In the genomic region with DNA sequence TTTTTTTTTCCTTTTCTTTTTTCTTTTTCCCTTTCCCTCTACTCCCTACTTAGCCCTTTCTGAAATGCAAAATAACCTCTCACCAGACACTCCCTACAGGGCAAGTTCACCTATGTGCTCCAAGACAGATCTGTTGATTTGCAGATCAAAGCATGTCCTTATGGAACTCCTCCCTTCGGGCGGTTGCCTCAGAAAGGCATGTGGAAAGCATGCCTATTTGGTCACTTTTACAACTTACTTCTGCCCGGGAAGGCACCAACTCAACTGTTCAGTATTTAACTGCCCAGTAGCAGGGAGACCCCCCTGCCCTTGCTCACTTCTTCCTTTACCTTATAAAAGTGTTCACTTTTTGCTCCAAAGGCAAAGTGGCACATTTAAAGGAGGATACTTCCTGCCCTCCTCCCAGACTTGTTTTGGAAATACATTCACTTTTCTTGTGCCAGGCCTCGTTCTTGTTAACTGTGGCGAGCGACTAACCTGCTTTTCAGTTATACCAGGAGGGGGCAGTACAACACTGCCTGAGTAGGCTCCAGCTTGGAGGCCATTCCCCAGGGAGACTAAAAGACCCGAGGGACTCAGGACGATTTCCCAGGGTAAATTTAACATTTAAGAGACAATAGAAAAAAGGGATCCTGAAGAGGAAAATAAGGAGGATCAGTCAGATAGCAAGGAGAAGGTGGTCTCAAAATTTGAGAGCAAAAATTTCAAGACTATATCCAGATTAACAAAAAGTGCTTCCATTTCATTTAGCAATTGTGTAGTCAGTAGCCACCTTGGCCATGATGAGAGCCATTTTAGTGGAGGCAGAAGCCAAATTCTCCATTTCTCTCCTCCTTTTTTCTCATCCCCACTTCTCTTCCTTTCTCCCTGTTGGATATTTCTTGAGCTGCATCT, we compare ENCODE assay signal across 8 cellular contexts. TPM values are rescaled to one million over a fixed set of nuclear protein-coding genes. Genes with fewer than 3 reads are reported as not detected.
DNase-seq lines count a peak whose midpoint lies in the region; ATAC-seq and FAIRE-seq lines count a peak whose summit lies in the region.

No MANE protein-coding gene starts in this region.

- H3K27me3 ChIP-seq in iPS-20b (ENCODE audit: insufficient read depth, low read length) (no peaks in the 10 kb centered on the region), small intestine (ENCODE audit: control insufficient read depth in 2 of 2, insufficient read depth in 2 of 2, low read length in 2 of 2) (no peaks in the 10 kb centered on the region)

- H3K9ac ChIP-seq in iPS-20b (ENCODE audit: low read depth, low read length): peak overlapping the region; percentile 66; the same call in 1 of the 2 replicates

- H3K36me3 ChIP-seq in iPS-20b (ENCODE audit: insufficient read depth, low read depth, low read length) (no peaks in the 10 kb centered on the region), small intestine (ENCODE audit: control insufficient read depth in 2 of 2, insufficient read depth in 2 of 2, low read length in 2 of 2) (no peaks in the 10 kb centered on the region)

- ATAC-seq in HG02610 (IDR thresholded peaks at IDR 0.05; ENCODE audit: unreplicated experiment): peak; percentile 47

- in situ Hi-C loops in T47D (cut with HindIII; ENCODE audit: low pct_unique_long_range_greater_than_20kb, low sequenced_read_pairs): no loop called here

- peaks cover 1% of the 10 kb centered on the region; the same call in 1 of the 2 replicates for H3K9me3 ChIP-seq in iPS-20b (ENCODE audit: insufficient read depth, low read depth, low read length)
- no peaks in the 10 kb centered on the region for H3K9me3 ChIP-seq in small intestine (ENCODE audit: control insufficient read depth, low read depth)

- FAIRE-seq in small intestine (lab: Jason Lieb, UNC): no peak

- 4 to 10% (median 6%) methylated on average over 8 of the region's 8 CpGs for WGBS in small intestine, 3 donors

- peak; percentile 15 for DNase-seq in DMS79 treated with DMSO at 0.1 percent for 48 hours (lab: John Stamatoyannopoulos, UW)
- no peak for DNase-seq in DMS79 (lab: John Stamatoyannopoulos, UW)
- peak; percentile 65 for DNase-seq in NCI-H1694 (lab: John Stamatoyannopoulos, UW)
- peak in 4 of 5 donors; percentile 40 to 82 (median 52) for DNase-seq in T-helper 1 cell
- peak; percentile 51 to 82 for DNase-seq in T47D (ENCODE audit: low read depth in 1 of 2, low spot score in 1 of 2)
- DNase-seq in small intestine: peak; percentile 84

- peaks cover 10% of the 10 kb centered on the region; the same call in 1 of the 2 replicates for H3K4me1 ChIP-seq in iPS-20b (ENCODE audit: insufficient read depth, low read length)
- H3K4me1 ChIP-seq in small intestine (ENCODE audit: control insufficient read depth in 2 of 2, insufficient read depth in 1 of 2, low read depth in 1 of 2, low read length in 1 of 2): no peaks in the 10 kb centered on the region

- H3K27ac ChIP-seq in iPS-20b (ENCODE audit: low read length) (no peak overlapping the region), small intestine (ENCODE audit: low read depth in 1 of 2, low read length in 1 of 2) (peak overlapping the region in 1 of 2 donors; percentile 58)

- H3K4me3 ChIP-seq in iPS-20b (ENCODE audit: low read length) (no peak overlapping the region), small intestine (ENCODE audit: low read depth in 1 of 2, low read length in 2 of 2) (no peak overlapping the region)

RNA-seq across cellular contexts. Expression of a gene that starts 12.3 kb away (rescaled TPM):
- polyA plus RNA-seq in small intestine: 10 to 100 TPM in 1 of 3 donors, 1 to 10 TPM in 2; 1.8 to 12.2 (median 2.4) TPM

RNA-seq across cellular contexts. Expression of a gene that starts 15.1 kb away (rescaled TPM):
- 10 to 100 TPM in 2 of 3 donors, 1 to 10 TPM in 1; 5.6 to 28.6 (median 12.2) TPM for polyA plus RNA-seq in small intestine
